In genomic region chr11:34261820-34262219, GRCh38 we compare ENCODE assay signal across 18 cellular contexts.
"Had no signal": no experiment of that assay in that cellular context is flagged by ENCODE, and none has a peak within 500 bp of the region (broad histone marks: within the 10 kb centered on the region; RNA-seq: fewer than 3 reads in every experiment).

No MANE protein-coding gene starts in this region.

- H3K9me3 Mint-ChIP-seq: activated CD4-positive, alpha-beta memory T cell treated with anti-CD3 and anti-CD28 coated beads, Interleukin-2, amount 10 ng/mL, durations not matched to agents 7 days and 5 days; activated T-cell treated with anti-CD3 and anti-CD28 coated beads, Interleukin-2, amount 50 U/mL, for 24 hours; dendritic cell treated with granulocyte-macrophage colony-stimulating factor and Interleukin-4, amounts not matched to agents 40 ng/mL and 50 ng/mL, for 4 days had no signal

- H3K9me3 ChIP-seq: adrenal gland, heart right ventricle, neutrophil, right atrium auricular region, testis had no signal

- H3K36me3 Mint-ChIP-seq: naive B cell had no signal

- H3K27me3 Mint-ChIP-seq: activated CD4-positive, alpha-beta T cell treated with anti-CD3 and anti-CD28 coated beads for 36 hours; activated T-cell treated with anti-CD3 and anti-CD28 coated beads, Interleukin-2, amount 50 U/mL, for 24 hours had no signal

- DNase-seq: activated CD4-positive, alpha-beta memory T cell treated with anti-CD3 and anti-CD28 coated beads, Interleukin-2, amount 10 ng/mL, durations not matched to agents 7 days and 5 days; activated CD4-positive, alpha-beta T cell treated with anti-CD3 and anti-CD28 coated beads for 36 hours; activated effector memory CD4-positive, alpha-beta T cell treated with Interleukin-2 at 50 U/mL for 16 hours; activated naive CD4-positive, alpha-beta T cell treated with anti-CD3 and anti-CD28 coated beads, Interleukin-2, amount 50 U/mL, for 16 hours; activated T-cell treated with anti-CD3 and anti-CD28 coated beads, Interleukin-2, amount 50 U/mL, for 24 hours; adrenal gland; heart right ventricle; left colon; naive B cell; stimulated activated CD4-positive, alpha-beta T cell treated with anti-CD3 and anti-CD28 coated beads, Interleukin-4, amount 100 ng/mL, for 1 hour; stimulated activated naive CD4-positive, alpha-beta T cell treated with Interleukin-2 at 50 U/mL for 16 hours; T-helper 17 cell had no signal

- H3K27me3 ChIP-seq: adrenal gland, heart right ventricle, neutrophil, right atrium auricular region, testis had no signal

- H3K27ac Mint-ChIP-seq: activated CD4-positive, alpha-beta memory T cell treated with anti-CD3 and anti-CD28 coated beads, Interleukin-2, amount 10 ng/mL, durations not matched to agents 7 days and 5 days; activated CD4-positive, alpha-beta T cell treated with anti-CD3 and anti-CD28 coated beads for 36 hours; activated T-cell treated with anti-CD3 and anti-CD28 coated beads, Interleukin-2, amount 50 U/mL, for 24 hours; dendritic cell treated with granulocyte-macrophage colony-stimulating factor and Interleukin-4, amounts not matched to agents 40 ng/mL and 50 ng/mL, for 4 days; naive B cell; T-helper 17 cell had no signal

- H3K4me3 Mint-ChIP-seq: activated CD4-positive, alpha-beta memory T cell treated with anti-CD3 and anti-CD28 coated beads, Interleukin-2, amount 10 ng/mL, durations not matched to agents 7 days and 5 days; activated CD4-positive, alpha-beta T cell treated with anti-CD3 and anti-CD28 coated beads for 36 hours; activated T-cell treated with anti-CD3 and anti-CD28 coated beads, Interleukin-2, amount 50 U/mL, for 24 hours; dendritic cell treated with granulocyte-macrophage colony-stimulating factor and Interleukin-4, amounts not matched to agents 40 ng/mL and 50 ng/mL, for 4 days; naive B cell; T-helper 17 cell had no signal

- H3K36me3 ChIP-seq: adrenal gland, heart right ventricle, neutrophil, right atrium auricular region had no signal

- H3K27ac ChIP-seq: adrenal gland, epithelial cell of prostate, neutrophil had no signal

- H3K4me3 ChIP-seq: adrenal gland, heart right ventricle, lung, right atrium auricular region, testis had no signal
